Comparison of ENCODE assay signal across 12 cellular contexts in the genomic region with DNA sequence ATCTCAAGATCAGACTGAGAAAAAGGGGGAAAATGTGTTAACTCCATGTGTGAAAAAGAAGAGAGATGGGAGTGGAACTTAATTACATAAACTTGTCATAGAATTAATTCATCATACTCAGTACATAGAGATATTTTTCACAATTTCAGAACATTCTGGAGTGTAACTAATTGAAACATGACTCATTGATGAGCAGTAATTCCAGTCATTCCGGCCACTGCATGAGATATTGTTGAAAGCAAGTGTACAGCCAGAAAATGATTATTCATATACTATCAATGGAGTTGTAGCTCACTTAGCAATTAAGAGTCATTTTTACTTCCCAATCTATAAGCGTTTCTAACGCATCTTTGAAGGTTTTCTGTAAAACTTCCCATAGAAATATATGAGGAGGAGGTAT.
A peak's percentile ranks its signal among the peaks of the same experiment; 100 is the strongest.
DNase-seq lines count a peak whose midpoint lies in the region; ATAC-seq and TF ChIP-seq lines count a peak whose summit lies in the region.
"Had no signal": no experiment of that assay in that cellular context is flagged by ENCODE, and none has a peak within 500 bp of the region (broad histone marks: within the 10 kb centered on the region; RNA-seq: fewer than 3 reads in every experiment).

No MANE protein-coding gene starts in this region.

- H3K23ac ChIP-seq in mesenchymal stem cell (ENCODE audit: low read length in 2 of 2), result no peak overlapping the region

- no peaks in the 10 kb centered on the region for H3K36me3 ChIP-seq in RWPE2 (ENCODE audit: low read depth)
- H3K36me3 ChIP-seq in mesenchymal stem cell (ENCODE audit: control insufficient read depth in 1 of 2, insufficient read depth in 2 of 2, low read depth in 1 of 2, low read length in 2 of 2), result no peaks in the 10 kb centered on the region
- H3K36me3 ChIP-seq: gastrocnemius medialis had no signal

- H3K4ac ChIP-seq in mesenchymal stem cell (ENCODE audit: low read depth in 1 of 2, low read length in 2 of 2), result no peak overlapping the region

- H2AFZ ChIP-seq in mesenchymal stem cell (ENCODE audit: low read depth, low read length), result no peak overlapping the region

- WGBS in mesenchymal stem cell, result no CpG with 5 or more reads among the region's 3 CpGs

- no peak overlapping the region for H2BK12ac ChIP-seq in mesenchymal stem cell (ENCODE audit: low read length in 2 of 2)

- TF ChIP-seq CTCF in RWPE2 (IDR thresholded peaks at IDR 0.05; ENCODE audit: poor library complexity, severe bottlenecking) (no peak), epithelial cell of esophagus (IDR thresholded peaks at IDR 0.05; ENCODE audit: insufficient read depth, low read depth, low read length, missing control alignments) (no peak)

- H3K4me1 ChIP-seq in RWPE2 (ENCODE audit: insufficient read depth, poor library complexity, severe bottlenecking) (peaks cover 8% of the 10 kb centered on the region), mesenchymal stem cell (ENCODE audit: control insufficient read depth, insufficient read depth, low read depth, low read length) (peaks cover 2% of the 10 kb centered on the region)
- H3K4me1 ChIP-seq: gastrocnemius medialis had no signal

- no peak overlapping the region for H2BK5ac ChIP-seq in mesenchymal stem cell (ENCODE audit: low read depth, low read length, poor library complexity, severe bottlenecking)

- DNase-seq in ELR (ENCODE audit: low read depth) (peak; percentile 89), RWPE2 (ENCODE audit: low spot score) (no peak), epithelial cell of esophagus (ENCODE audit: low read depth) (peak; percentile 79), mesenchymal stem cell (peak; percentile 57), NCI-H446 (lab: John Stamatoyannopoulos, UW) (no peak), COR-L47 (lab: John Stamatoyannopoulos, UW) (no peak)
- DNase-seq: activated CD8-positive, alpha-beta T cell treated with anti-CD3 and anti-CD28 coated beads for 36 hours; gastrocnemius medialis; stimulated activated naive B cell treated with anti-CD40 and anti-IgM and Interleukin-4, amounts not matched to agents 10 μg/mL and 1 μg/mL and 100 μg/mL, for 72 hours had no signal

- H3K9me3 ChIP-seq in RWPE2 (ENCODE audit: severe bottlenecking) (no peaks in the 10 kb centered on the region), mesenchymal stem cell (ENCODE audit: control insufficient read depth, low read length) (no peaks in the 10 kb centered on the region)
- H3K9me3 ChIP-seq: gastrocnemius medialis had no signal

- ATAC-seq in RWPE2 (ENCODE audit: low read depth) (peak; percentile 79), HG03108 (IDR thresholded peaks at IDR 0.05; ENCODE audit: unreplicated experiment) (no peak), GM18858 (IDR thresholded peaks at IDR 0.05; ENCODE audit: unreplicated experiment) (no peak)
- ATAC-seq: activated CD8-positive, alpha-beta T cell treated with anti-CD3 and anti-CD28 coated beads for 36 hours; activated T-helper 17 cell treated with anti-CD3 and anti-CD28 coated beads, Interleukin-2, amount 50 U/mL, for 72 hours; gastrocnemius medialis; stimulated activated naive B cell treated with anti-CD40 and anti-IgM and Interleukin-4, amounts not matched to agents 10 μg/mL and 1 μg/mL and 100 μg/mL, for 72 hours had no signal

- H4K8ac ChIP-seq in mesenchymal stem cell (ENCODE audit: low read length), result no peak overlapping the region

- no peak overlapping the region for H2BK120ac ChIP-seq in mesenchymal stem cell (ENCODE audit: low read depth, low read length)

- no peak overlapping the region for H2AK5ac ChIP-seq in mesenchymal stem cell (ENCODE audit: low read length, severe bottlenecking)

- no peak overlapping the region for H3K4me3 ChIP-seq in RWPE2 (ENCODE audit: severe bottlenecking)
- no peak overlapping the region for H3K4me3 ChIP-seq in epithelial cell of esophagus (ENCODE audit: low read length)
- H3K4me3 ChIP-seq in mesenchymal stem cell (ENCODE audit: insufficient read depth in 1 of 2, low read depth in 1 of 2, low read length in 2 of 2), result no peak overlapping the region
- H3K4me3 ChIP-seq: gastrocnemius medialis had no signal

- no peak overlapping the region for H3K27ac ChIP-seq in RWPE2 (ENCODE audit: poor library complexity, severe bottlenecking)
- no peak overlapping the region for H3K27ac ChIP-seq in mesenchymal stem cell (ENCODE audit: low read length, poor library complexity, severe bottlenecking)
- H3K27ac ChIP-seq: gastrocnemius medialis had no signal

- H3K9ac ChIP-seq in mesenchymal stem cell (ENCODE audit: low read length), result no peak overlapping the region

- H3K27me3 ChIP-seq in RWPE2 (ENCODE audit: insufficient read depth, poor library complexity, severe bottlenecking) (no peaks in the 10 kb centered on the region), mesenchymal stem cell (ENCODE audit: control insufficient read depth in 1 of 2, insufficient read depth in 1 of 2, low read length in 2 of 2) (no peaks in the 10 kb centered on the region)
- H3K27me3 ChIP-seq: gastrocnemius medialis had no signal

- H3K14ac ChIP-seq in mesenchymal stem cell (ENCODE audit: low read length in 2 of 2), result no peak overlapping the region

- H4K91ac ChIP-seq in mesenchymal stem cell (ENCODE audit: low read length), result no peak overlapping the region

- H3K79me1 ChIP-seq in mesenchymal stem cell (replicated peaks; ENCODE audit: low read length, poor library complexity, severe bottlenecking), result no peaks in the 10 kb centered on the region

- no peak overlapping the region for H3K18ac ChIP-seq in mesenchymal stem cell (ENCODE audit: low read depth in 1 of 2, low read length in 2 of 2)

- no peak overlapping the region for H3K4me2 ChIP-seq in mesenchymal stem cell (ENCODE audit: low read length, poor library complexity, severe bottlenecking)

- no peak overlapping the region for H2BK15ac ChIP-seq in mesenchymal stem cell (ENCODE audit: low read depth, poor library complexity, severe bottlenecking)

Comparison
In these comparisons a context has a peak if more than half of its experiments do, and no peak if none do; other contexts are left out.
1. DNase-seq: peak in ELR (single experiment), epithelial cell of esophagus (single experiment) and mesenchymal stem cell (single experiment); none in RWPE2 (single experiment), NCI-H446 (0 of 2) and COR-L47 (single experiment).